8 cellular contexts compared by ENCODE assay signal in the genomic region with DNA sequence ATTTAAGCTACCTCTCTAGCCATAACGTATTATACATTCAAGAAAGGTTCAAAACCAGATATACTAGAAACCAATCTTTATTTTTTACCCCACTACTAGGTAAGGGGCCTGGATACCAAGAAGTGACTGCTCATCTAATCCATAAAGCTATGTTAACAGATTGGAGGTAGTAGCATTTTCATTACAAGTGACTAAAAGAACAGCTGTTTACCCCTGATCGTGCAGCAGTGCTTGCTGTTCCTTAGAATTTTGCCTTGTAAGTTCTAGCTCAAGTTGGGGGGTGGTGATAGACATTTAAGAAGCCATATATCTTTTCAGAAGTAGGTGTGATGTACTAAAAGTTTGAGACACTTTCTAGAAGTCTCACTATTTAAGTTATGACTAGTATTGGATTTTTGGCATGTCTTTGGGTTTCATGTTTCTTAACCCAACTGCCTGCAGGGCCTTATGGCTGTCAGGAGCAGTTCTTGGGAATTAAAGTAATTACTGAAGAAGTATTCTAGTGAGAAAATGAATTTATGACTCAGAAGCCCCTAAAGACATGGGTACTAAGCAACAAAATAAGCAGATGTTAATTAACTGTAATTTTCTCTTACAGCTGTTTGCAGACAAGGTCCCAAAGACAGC. TPM values are rescaled to one million over a fixed set of nuclear protein-coding genes. Genes with fewer than 3 reads are reported as not detected.
DNase-seq lines count a peak whose midpoint lies in the region; ATAC-seq, FAIRE-seq and TF ChIP-seq lines count a peak whose summit lies in the region.

No MANE protein-coding gene starts in this region.

- H3K27ac ChIP-seq in heart right ventricle (peak overlapping the region in 4 of 10 donors; percentile 99 to 100 (median 100)), left lung (peak overlapping the region in 1 of 2 donors; percentile 28), upper lobe of right lung (peak overlapping the region; percentile 99)

- peaks cover 0 to 56% (median 39%) of the 10 kb centered on the region in 9 donors for H3K36me3 ChIP-seq in heart right ventricle
- peaks cover 0 to 51% of the 10 kb centered on the region in 2 donors for H3K36me3 ChIP-seq in left lung
- peaks cover 56% of the 10 kb centered on the region for H3K36me3 ChIP-seq in upper lobe of right lung

- no peak for DNase-seq in heart right ventricle
- no peak for DNase-seq in cardiac septum (ENCODE audit: low spot score)
- DNase-seq in activated naive CD8-positive, alpha-beta T cell treated with anti-CD3 and anti-CD28 coated beads, Interleukin-2, amount 10 ng/mL, durations not matched to agents 7 days and 5 days, result no peak
- DNase-seq in left lung, result no peak
- DNase-seq in upper lobe of right lung, result no peak
- no peak for DNase-seq in frontal cortex (ENCODE audit: low spot score in 2 of 2)
- no peak for DNase-seq in SW480 (ENCODE audit: low spot score)
- DNase-seq in stimulated activated CD4-positive, alpha-beta T cell treated with anti-CD3 and anti-CD28 coated beads, Interleukin-15, amount 100 ng/mL, for 24 hours, result no peak

- H3K27me3 ChIP-seq in heart right ventricle, result no peaks in the 10 kb centered on the region
- no peaks in the 10 kb centered on the region for H3K27me3 ChIP-seq in left lung
- no peaks in the 10 kb centered on the region for H3K27me3 ChIP-seq in upper lobe of right lung

- peak overlapping the region; percentile 96 for H3K27ac Mint-ChIP-seq in activated naive CD8-positive, alpha-beta T cell treated with anti-CD3 and anti-CD28 coated beads, Interleukin-2, amount 10 ng/mL, durations not matched to agents 7 days and 5 days

- TF ChIP-seq CTCF in heart right ventricle (IDR thresholded peaks at IDR 0.05) (no peak), left lung (IDR thresholded peaks at IDR 0.05) (no peak), upper lobe of right lung (IDR thresholded peaks at IDR 0.05) (no peak)

- peaks cover 0 to 38% (median 27%) of the 10 kb centered on the region in 9 donors for H3K4me1 ChIP-seq in heart right ventricle
- H3K4me1 ChIP-seq in left lung, result peaks cover 17 to 33% of the 10 kb centered on the region in 2 donors
- H3K4me1 ChIP-seq in upper lobe of right lung, result peaks cover 22% of the 10 kb centered on the region

- POLR2A ChIA-PET in activated naive CD8-positive, alpha-beta T cell treated with anti-CD3 and anti-CD28 coated beads, Interleukin-2, amount 10 ng/mL, durations not matched to agents 7 days and 5 days (lab: Charles Lee), result interaction anchor here (0.6 to 4.1 kb wide), 7 partner anchors 12 to 217 kb away, joined by 3 to 38 read pairs (median 11); partner anchors contain the start of genes H2AZ2, PURB and TMED4

- peaks cover 36% of the 10 kb centered on the region for H3K36me3 Mint-ChIP-seq in activated naive CD8-positive, alpha-beta T cell treated with anti-CD3 and anti-CD28 coated beads, Interleukin-2, amount 10 ng/mL, durations not matched to agents 7 days and 5 days

- intact Hi-C loops in heart right ventricle (cut with DNase I), result loop anchor here in 5 of 10 donors (5.0 to 10.0 kb wide), 5 partner anchors 36 to 51 kb away; partner anchors contain the start of genes H2AZ2 (in 4 of the 5) and ZMIZ2 (in 1 of the 5)
- intact Hi-C loops in cardiac septum (cut with DNase I), result loop anchor here (5.0 kb wide), 3 partner anchors 36 to 191 kb away; partner anchors contain the start of genes OGDH and ZMIZ2
- intact Hi-C loops in left lung (cut with DNase I), result no loop called here
- intact Hi-C loops in upper lobe of right lung (cut with DNase I), result no loop called here

- H3K27me3 Mint-ChIP-seq in activated naive CD8-positive, alpha-beta T cell treated with anti-CD3 and anti-CD28 coated beads, Interleukin-2, amount 10 ng/mL, durations not matched to agents 7 days and 5 days, result no peaks in the 10 kb centered on the region

- ATAC-seq in heart right ventricle, result no peak
- ATAC-seq in activated naive CD8-positive, alpha-beta T cell treated with anti-CD3 and anti-CD28 coated beads, Interleukin-2, amount 10 ng/mL, durations not matched to agents 7 days and 5 days (ENCODE audit: low read depth), result no peak
- ATAC-seq in left lung, result no peak
- ATAC-seq in upper lobe of right lung, result no peak

- H3K4me3 Mint-ChIP-seq in activated naive CD8-positive, alpha-beta T cell treated with anti-CD3 and anti-CD28 coated beads, Interleukin-2, amount 10 ng/mL, durations not matched to agents 7 days and 5 days, result peak overlapping the region; percentile 98

- no peak for FAIRE-seq in frontal cortex (lab: Jason Lieb, UNC)

- H3K9me3 ChIP-seq in heart right ventricle, result no peaks in the 10 kb centered on the region
- no peaks in the 10 kb centered on the region for H3K9me3 ChIP-seq in left lung
- H3K9me3 ChIP-seq in upper lobe of right lung, result no peaks in the 10 kb centered on the region

- H3K9me3 Mint-ChIP-seq in activated naive CD8-positive, alpha-beta T cell treated with anti-CD3 and anti-CD28 coated beads, Interleukin-2, amount 10 ng/mL, durations not matched to agents 7 days and 5 days, result no peaks in the 10 kb centered on the region

- peaks cover 28% of the 10 kb centered on the region for H3K4me1 Mint-ChIP-seq in activated naive CD8-positive, alpha-beta T cell treated with anti-CD3 and anti-CD28 coated beads, Interleukin-2, amount 10 ng/mL, durations not matched to agents 7 days and 5 days

- H3K4me3 ChIP-seq in heart right ventricle (peak overlapping the region in 9 of 10 donors; percentile 50 to 86 (median 81)), left lung (peak overlapping the region; percentile 91 to 95), upper lobe of right lung (peak overlapping the region; percentile 92)

- 18 to 19% methylated on average over 2 of the region's 2 CpGs for WGBS in heart right ventricle, 2 donors

RNA-seq across cellular contexts. Expression of gene PPIA, which starts 2.3 kb away (rescaled TPM):
- total RNA-seq in heart right ventricle (100 to 1,000 TPM; 355 to 728 (median 423) TPM), cardiac septum (436 TPM), left lung (1,000 to 10,000 TPM; 1,404 to 1,630 TPM), upper lobe of right lung (970 TPM), frontal cortex (518 TPM)
- polyA plus RNA-seq in heart right ventricle, result 1,000 to 10,000 TPM; 1,028 to 3,654 TPM
- 1,000 to 10,000 TPM; 1,658 to 1,692 TPM for total RNA-seq in activated naive CD8-positive, alpha-beta T cell treated with anti-CD3 and anti-CD28 coated beads, Interleukin-2, amount 10 ng/mL, durations not matched to agents 7 days and 5 days

RNA-seq across cellular contexts. Expression of gene H2AZ2, which starts 49.1 kb away (rescaled TPM):
- total RNA-seq in heart right ventricle (100 to 1,000 TPM; 206 to 280 (median 259) TPM), cardiac septum (210 TPM), left lung (100 to 1,000 TPM; 113 to 182 TPM), upper lobe of right lung (131 TPM), frontal cortex (227 TPM)
- polyA plus RNA-seq in heart right ventricle, result 100 to 1,000 TPM; 109 to 131 TPM
- total RNA-seq in activated naive CD8-positive, alpha-beta T cell treated with anti-CD3 and anti-CD28 coated beads, Interleukin-2, amount 10 ng/mL, durations not matched to agents 7 days and 5 days, result 100 to 1,000 TPM; 359 to 368 TPM

RNA-seq across cellular contexts. Expression of gene ZMIZ2, which starts 50.1 kb away (rescaled TPM):
- total RNA-seq in heart right ventricle (10 to 100 TPM; 38.9 to 80.4 (median 47.9) TPM), cardiac septum (62.4 TPM), left lung (10 to 100 TPM; 94.5 to 96.1 TPM), upper lobe of right lung (95.4 TPM), frontal cortex (9.8 TPM)
- polyA plus RNA-seq in heart right ventricle, result 10 to 100 TPM; 26.3 to 87.3 TPM
- 100 to 1,000 TPM; 120 to 124 TPM for total RNA-seq in activated naive CD8-positive, alpha-beta T cell treated with anti-CD3 and anti-CD28 coated beads, Interleukin-2, amount 10 ng/mL, durations not matched to agents 7 days and 5 days
